ENCODE assay signal across 8 cellular contexts in genomic region chr19:41997121-41997850, GRCh38. TPM values are rescaled to one million over a fixed set of nuclear protein-coding genes. Genes with fewer than 3 reads are reported as not detected.
A peak's percentile ranks its signal among the peaks of the same experiment; 100 is the strongest.
DNase-seq lines count a peak whose midpoint lies in the region; ATAC-seq and TF ChIP-seq lines count a peak whose summit lies in the region.

No MANE protein-coding gene starts in this region.

- H3K27ac ChIP-seq in HUES64 (ENCODE audit: low read depth, low read length) = no peak overlapping the region
- no peak overlapping the region for H3K27ac ChIP-seq in spleen

- H3K4me3 ChIP-seq in HUES64 (ENCODE audit: low read length) = peak overlapping the region; percentile 45
- H3K4me3 ChIP-seq in spleen = peak overlapping the region in 1 of 8 donors; percentile 56

- peaks cover 85% of the 10 kb centered on the region for H3K27me3 ChIP-seq in HUES64 (ENCODE audit: insufficient read depth, low read length)
- H3K27me3 ChIP-seq in spleen (replicated peaks in 1 of 7) = peaks cover 0 to 98% (median 73%) of the 10 kb centered on the region in 7 donors

- H3K36me3 ChIP-seq in HUES64 (ENCODE audit: insufficient read depth, low read length) (peaks cover 3% of the 10 kb centered on the region; the same call in 1 of the 2 replicates), spleen (no peaks in the 10 kb centered on the region)

- H3K4me1 ChIP-seq in HUES64 (ENCODE audit: insufficient read depth, low read length) (peaks cover 11% of the 10 kb centered on the region), spleen (peaks cover 7 to 50% (median 32%) of the 10 kb centered on the region in 6 donors)

- peak in 2 of 11 experiments; percentile 10 to 14 for TF ChIP-seq CTCF in spleen (IDR thresholded peaks at IDR 0.05 in 8 of 11, conservative IDR thresholded peaks at IDR 0.05 in 3 of 11)

- WGBS in HUES64 = 2% methylated on average over 34 of the region's 35 CpGs
- 1 to 4% (median 2%) methylated on average over 27 to 35 of the region's 35 CpGs for WGBS in spleen, 5 donors

- H3K9me3 ChIP-seq in HUES64 (ENCODE audit: insufficient read depth, low read depth, low read length) (no peaks in the 10 kb centered on the region), spleen (no peaks in the 10 kb centered on the region)

- peak; percentile 57 for DNase-seq in CD1c-positive myeloid dendritic cell (ENCODE audit: extremely low spot score)
- DNase-seq in activated CD4-positive, alpha-beta T cell treated with anti-CD3 and anti-CD28 coated beads for 4 hours = peak; percentile 13 to 25
- DNase-seq in effector CD4-positive, alpha-beta T cell = peak; percentile 30
- peak; percentile 7 for DNase-seq in midbrain (lab: John Stamatoyannopoulos, UW)
- DNase-seq in spleen = no peak
- DNase-seq in foreskin melanocyte = no peak

- no peak for TF ChIP-seq POLR2A in spleen (IDR thresholded peaks at IDR 0.05)

- H3K9ac ChIP-seq in HUES64 (ENCODE audit: low read depth, low read length) = no peak overlapping the region

- intact Hi-C loops in spleen (cut with DNase I; ENCODE audit: low total_unique reads) = no loop called here

- ATAC-seq in HG03196 (IDR thresholded peaks at IDR 0.05; ENCODE audit: unreplicated experiment) = no peak

RNA-seq across cellular contexts. Expression of gene ATP1A3, which starts 3.3 kb away (rescaled TPM):
- polyA plus RNA-seq in HUES64 (2013, experiment 1 of 2) = 12.3 TPM
- polyA plus RNA-seq in HUES64 (2013, experiment 2 of 2) = 12.9 TPM
- 1 to 10 TPM in 5 of 7 donors, under 1 TPM in 2; 0.72 to 2.2 (median 1.9) TPM for total RNA-seq in spleen
- polyA plus RNA-seq in spleen = under 1 TPM; 0.39 to 0.83 (median 0.53) TPM

RNA-seq across cellular contexts. Expression of gene RABAC1, which starts 38.2 kb away (rescaled TPM):
- polyA plus RNA-seq in HUES64 (2013, experiment 1 of 2) = 65.1 TPM
- 69.9 TPM for polyA plus RNA-seq in HUES64 (2013, experiment 2 of 2)
- 100 to 1,000 TPM in 5 of 7 donors, 10 to 100 TPM in 2; 85.6 to 154 (median 123) TPM for total RNA-seq in spleen
- 100 to 1,000 TPM; 110 to 165 (median 145) TPM for polyA plus RNA-seq in spleen

Comparison
In these comparisons a context has a peak if more than half of its experiments do, and no peak if none do; other contexts are left out.
1. DNase-seq: peak in CD1c-positive myeloid dendritic cell (single experiment), activated CD4-positive, alpha-beta T cell treated with anti-CD3 and anti-CD28 coated beads for 4 hours (2 of 2), effector CD4-positive, alpha-beta T cell (single experiment) and midbrain (single experiment); none in spleen (single experiment) and foreskin melanocyte (single experiment).